20 cellular contexts compared by ENCODE assay signal in genomic region chr2:175293776-175294175, GRCh38.
A peak's percentile ranks its signal among the peaks of the same experiment; 100 is the strongest.
DNase-seq lines count a peak whose midpoint lies in the region; ATAC-seq and TF ChIP-seq lines count a peak whose summit lies in the region.
"Had no signal": no experiment of that assay in that cellular context is flagged by ENCODE, and none has a peak within 500 bp of the region (broad histone marks: within the 10 kb centered on the region; RNA-seq: fewer than 3 reads in every experiment).

No MANE protein-coding gene starts in this region.

- H3K27ac ChIP-seq in RWPE2 (ENCODE audit: poor library complexity, severe bottlenecking) = no peak overlapping the region
- H3K27ac ChIP-seq in epithelial cell of prostate = no peak overlapping the region
- no peak overlapping the region for H3K27ac ChIP-seq in coronary artery
- H3K27ac ChIP-seq: 22Rv1, C4-2B, SK-N-MC had no signal

- TF ChIP-seq CTCF in RWPE2 (IDR thresholded peaks at IDR 0.05; ENCODE audit: poor library complexity, severe bottlenecking) (no peak), coronary artery (IDR thresholded peaks at IDR 0.05) (no peak)

- H3K4me3 ChIP-seq in RWPE2 (ENCODE audit: severe bottlenecking) (no peak overlapping the region), coronary artery (no peak overlapping the region)
- H3K4me3 ChIP-seq: SK-N-MC had no signal

- ATAC-seq in RWPE2 (ENCODE audit: low read depth) (peak; percentile 33; the same call in 1 of the 3 replicates), HG03196 (IDR thresholded peaks at IDR 0.05; ENCODE audit: unreplicated experiment) (no peak)

- no peaks in the 10 kb centered on the region for H3K27me3 ChIP-seq in RWPE2 (ENCODE audit: insufficient read depth, poor library complexity, severe bottlenecking)

- no peaks in the 10 kb centered on the region for H3K4me1 ChIP-seq in RWPE2 (ENCODE audit: insufficient read depth, poor library complexity, severe bottlenecking)

- no peaks in the 10 kb centered on the region for H3K9me3 ChIP-seq in RWPE2 (ENCODE audit: severe bottlenecking)

- H3K36me3 ChIP-seq in RWPE2 (ENCODE audit: low read depth) = no peaks in the 10 kb centered on the region

- DNase-seq in DMS53 (lab: John Stamatoyannopoulos, UW) = peak; percentile 57
- no peak for DNase-seq in DMS53 treated with DMSO at 0.1 percent for 48 hours (lab: John Stamatoyannopoulos, UW; ENCODE audit: unreplicated experiment)
- no peak for DNase-seq in RWPE2 (ENCODE audit: low spot score)
- DNase-seq in epithelial cell of prostate (ENCODE audit: low read depth, low spot score) = peak; percentile 8
- peak; percentile 54 for DNase-seq in renal cortical epithelial cell (ENCODE audit: low read depth)
- DNase-seq in NCI-H69 (lab: John Stamatoyannopoulos, UW) = no peak
- DNase-seq in coronary artery (ENCODE audit: low spot score) = no peak
- DNase-seq: CD8-positive, alpha-beta memory T cell; H7; IMR-90; NCI-H1694; NCI-H2081; NCI-H2171; NCI-H526; RPMI8226; SHP77 treated with DMSO at 0.1 percent for 48 hours had no signal

Comparison
In these comparisons a context has a peak if more than half of its experiments do, and no peak if none do; other contexts are left out.
1. DNase-seq: peak in DMS53 (single experiment), epithelial cell of prostate (single experiment) and renal cortical epithelial cell (single experiment); none in DMS53 treated with DMSO at 0.1 percent for 48 hours (single experiment), RWPE2 (single experiment), NCI-H69 (single experiment) and coronary artery (single experiment).